8 cellular contexts compared by ENCODE assay signal in genomic region chr22:18056802-18057474, GRCh38.
A peak's percentile ranks its signal among the peaks of the same experiment; 100 is the strongest.
DNase-seq lines count a peak whose midpoint lies in the region; ATAC-seq and TF ChIP-seq lines count a peak whose summit lies in the region.

No MANE protein-coding gene starts in this region.

- H3K27ac ChIP-seq in substantia nigra (ENCODE audit: low read depth, low read length, poor library complexity, severe bottlenecking) = peak overlapping the region; percentile 98

- TF ChIP-seq CTCF in epithelial cell of esophagus (IDR thresholded peaks at IDR 0.05; ENCODE audit: insufficient read depth, low read depth, low read length, missing control alignments) = no peak

- DNase-seq in epithelial cell of esophagus (ENCODE audit: low read depth) = peak; percentile 41
- peak in 7 of 49 donors; percentile 7 to 27 (median 17) for DNase-seq in substantia nigra (lab: John Stamatoyannopoulos, UW)
- no peak for DNase-seq in SIG-M5 treated with dmso at 0.1 percent for 504 hours (lab: John Stamatoyannopoulos, UW; ENCODE audit: unreplicated experiment)
- no peak for DNase-seq in activated CD4-positive, CD25-positive, alpha-beta regulatory T cell treated with anti-CD3 and anti-CD28 coated beads, Interleukin-2, amount 50 U/mL, for 72 hours
- DNase-seq in NCI-H187 treated with DMSO at 0.1 percent for 48 hours (lab: John Stamatoyannopoulos, UW) = no peak
- DNase-seq in SHP77 treated with DMSO at 0.1 percent for 48 hours (lab: John Stamatoyannopoulos, UW) = no peak

- H3K4me3 ChIP-seq in epithelial cell of esophagus (ENCODE audit: low read length) = no peak overlapping the region

- ATAC-seq in GM19395 (IDR thresholded peaks at IDR 0.05; ENCODE audit: unreplicated experiment) (peak; percentile 78), HG03139 (IDR thresholded peaks at IDR 0.05; ENCODE audit: unreplicated experiment) (peak; percentile 54)
